22 cellular contexts compared by ENCODE assay signal in genomic region chr12:47400251-47400650, GRCh38.
DNase-seq lines count a peak whose midpoint lies in the region; ATAC-seq and TF ChIP-seq lines count a peak whose summit lies in the region.
"Had no signal": no experiment of that assay in that cellular context is flagged by ENCODE, and none has a peak within 500 bp of the region (broad histone marks: within the 10 kb centered on the region; RNA-seq: fewer than 3 reads in every experiment).

No MANE protein-coding gene starts in this region.

- no peak for TF ChIP-seq POLR2A in upper lobe of left lung (IDR thresholded peaks at IDR 0.05)

- CTCF ChIA-PET in activated CD4-positive, alpha-beta memory T cell treated with anti-CD3 and anti-CD28 coated beads for 36 hours (lab: Charles Lee) = interaction anchor here (0.7 to 1.8 kb wide), 3 partner anchors 44 to 368 kb away, joined by 4 to 5 read pairs (median 4); no protein-coding TSS in a partner anchor
- CTCF ChIA-PET in activated CD4-positive, alpha-beta memory T cell treated with anti-CD3 and anti-CD28 coated beads, Interleukin-2, amount 10 ng/mL, durations not matched to agents 7 days and 5 days (lab: Charles Lee) = interaction anchor here (1.2 kb wide), 1 partner anchor 368 kb away, joined by 4 read pairs; no protein-coding TSS in a partner anchor

- H3K36me3 ChIP-seq in upper lobe of left lung = no peaks in the 10 kb centered on the region
- H3K36me3 ChIP-seq: BE2C, heart right ventricle, Peyer's patch, SJSA1 had no signal

- H3K27ac Mint-ChIP-seq in activated CD4-positive, alpha-beta memory T cell treated with anti-CD3 and anti-CD28 coated beads for 36 hours = peak overlapping the region; percentile 100
- H3K27ac Mint-ChIP-seq in activated CD4-positive, alpha-beta memory T cell treated with anti-CD3 and anti-CD28 coated beads, Interleukin-2, amount 10 ng/mL, durations not matched to agents 7 days and 5 days = no peak overlapping the region

- H3K4me1 Mint-ChIP-seq in activated CD4-positive, alpha-beta memory T cell treated with anti-CD3 and anti-CD28 coated beads for 36 hours (ENCODE audit: low read depth) = peaks cover 69% of the 10 kb centered on the region
- peaks cover 44% of the 10 kb centered on the region for H3K4me1 Mint-ChIP-seq in activated CD4-positive, alpha-beta memory T cell treated with anti-CD3 and anti-CD28 coated beads, Interleukin-2, amount 10 ng/mL, durations not matched to agents 7 days and 5 days

- 81 to 87% methylated on average over 1 of the region's 1 CpG for WGBS in upper lobe of left lung, 2 donors

- POLR2A ChIA-PET in activated CD4-positive, alpha-beta memory T cell treated with anti-CD3 and anti-CD28 coated beads for 36 hours (lab: Charles Lee) = interaction anchor here (0.6 to 11.1 kb wide), 3 partner anchors 19 to 184 kb away, joined by 3 to 207 read pairs (median 4); no protein-coding TSS in a partner anchor
- POLR2A ChIA-PET in activated CD4-positive, alpha-beta memory T cell treated with anti-CD3 and anti-CD28 coated beads, Interleukin-2, amount 10 ng/mL, durations not matched to agents 7 days and 5 days (lab: Charles Lee) = interaction anchor here (0.7 kb wide), 1 partner anchor 12 kb away, joined by 3 read pairs; no protein-coding TSS in a partner anchor

- H3K9me3 Mint-ChIP-seq in activated CD4-positive, alpha-beta memory T cell treated with anti-CD3 and anti-CD28 coated beads for 36 hours = peaks cover 8% of the 10 kb centered on the region
- H3K9me3 Mint-ChIP-seq in activated CD4-positive, alpha-beta memory T cell treated with anti-CD3 and anti-CD28 coated beads, Interleukin-2, amount 10 ng/mL, durations not matched to agents 7 days and 5 days = peaks cover 11% of the 10 kb centered on the region

- TF ChIP-seq EP300 in upper lobe of left lung (IDR thresholded peaks at IDR 0.05) = no peak

- H3K4me3 ChIP-seq in fibroblast of villous mesenchyme (ENCODE audit: low read depth, low read length) (no peak overlapping the region), upper lobe of left lung (no peak overlapping the region)
- H3K4me3 ChIP-seq: heart right ventricle, Peyer's patch, SJSA1 had no signal

- H3K4me1 ChIP-seq in upper lobe of left lung = no peaks in the 10 kb centered on the region
- H3K4me1 ChIP-seq: BE2C, Peyer's patch, SJSA1 had no signal

- intact Hi-C loops in activated CD4-positive, alpha-beta memory T cell treated with anti-CD3 and anti-CD28 coated beads for 36 hours (cut with micrococcal nuclease) = no loop called here

- peaks cover 0 to 7% (median 5%) of the 10 kb centered on the region in 4 donors for H3K9me3 ChIP-seq in upper lobe of left lung
- H3K9me3 ChIP-seq: BE2C, SJSA1 had no signal

- DNase-seq in activated CD4-positive, alpha-beta memory T cell treated with anti-CD3 and anti-CD28 coated beads for 36 hours = no peak
- no peak for DNase-seq in activated CD4-positive, alpha-beta memory T cell treated with anti-CD3 and anti-CD28 coated beads, Interleukin-2, amount 10 ng/mL, durations not matched to agents 7 days and 5 days
- DNase-seq in ELR (ENCODE audit: low read depth) (peak; percentile 74), T1000 (lab: John Stamatoyannopoulos, UW) (peak; percentile 69), fibroblast of villous mesenchyme (ENCODE audit: low read depth) (peak; percentile 52), upper lobe of left lung (no peak), AG08396 (ENCODE audit: low spot score) (no peak)
- DNase-seq: activated CD4-positive, alpha-beta T cell treated with anti-CD3 and anti-CD28 coated beads for 1 hour; activated gamma-delta T cell; anterior cingulate cortex; BE2C; heart right ventricle; Karpas-422; left cardiac atrium; mesendoderm; NCI-H524 treated with DMSO at 0.1 percent for 48 hours; NK-92 treated with Interleukin-12 subunit alpha and Interleukin-12 subunit beta, amount 100 ng/mL, for 24 hours; Peyer's patch; substantia nigra; T-helper 1 cell had no signal

- no peaks in the 10 kb centered on the region for H3K27me3 ChIP-seq in upper lobe of left lung
- H3K27me3 ChIP-seq: BE2C, heart right ventricle, Peyer's patch, SJSA1 had no signal

- ATAC-seq in upper lobe of left lung (ENCODE audit: low FRiP score in 2 of 2) (no peak), HG03097 (IDR thresholded peaks at IDR 0.05; ENCODE audit: low FRiP score, unreplicated experiment) (no peak)
- ATAC-seq: heart right ventricle, left cardiac atrium had no signal

- TF ChIP-seq CTCF in fibroblast of villous mesenchyme (IDR thresholded peaks at IDR 0.05; ENCODE audit: insufficient read depth, low read depth, low read length) = no peak
- no peak for TF ChIP-seq CTCF in upper lobe of left lung (IDR thresholded peaks at IDR 0.05)

- H3K36me3 Mint-ChIP-seq in activated CD4-positive, alpha-beta memory T cell treated with anti-CD3 and anti-CD28 coated beads for 36 hours = peaks cover 9% of the 10 kb centered on the region
- peaks cover 22% of the 10 kb centered on the region for H3K36me3 Mint-ChIP-seq in activated CD4-positive, alpha-beta memory T cell treated with anti-CD3 and anti-CD28 coated beads, Interleukin-2, amount 10 ng/mL, durations not matched to agents 7 days and 5 days (ENCODE audit: low read depth)

- H3K27me3 Mint-ChIP-seq in activated CD4-positive, alpha-beta memory T cell treated with anti-CD3 and anti-CD28 coated beads for 36 hours = no peaks in the 10 kb centered on the region
- no peaks in the 10 kb centered on the region for H3K27me3 Mint-ChIP-seq in activated CD4-positive, alpha-beta memory T cell treated with anti-CD3 and anti-CD28 coated beads, Interleukin-2, amount 10 ng/mL, durations not matched to agents 7 days and 5 days

- H3K4me3 Mint-ChIP-seq in activated CD4-positive, alpha-beta memory T cell treated with anti-CD3 and anti-CD28 coated beads for 36 hours = no peak overlapping the region
- no peak overlapping the region for H3K4me3 Mint-ChIP-seq in activated CD4-positive, alpha-beta memory T cell treated with anti-CD3 and anti-CD28 coated beads, Interleukin-2, amount 10 ng/mL, durations not matched to agents 7 days and 5 days

- H3K27ac ChIP-seq in upper lobe of left lung = no peak overlapping the region
- H3K27ac ChIP-seq: heart right ventricle, Peyer's patch, SJSA1 had no signal

Comparison
In these comparisons a context has a peak if more than half of its experiments do, and no peak if none do; other contexts are left out.
1. DNase-seq: peak in ELR (single experiment), T1000 (single experiment) and fibroblast of villous mesenchyme (single experiment); none in activated CD4-positive, alpha-beta memory T cell treated with anti-CD3 and anti-CD28 coated beads for 36 hours (single experiment), activated CD4-positive, alpha-beta memory T cell treated with anti-CD3 and anti-CD28 coated beads, Interleukin-2, amount 10 ng/mL, durations not matched to agents 7 days and 5 days (single experiment), upper lobe of left lung (0 of 2) and AG08396 (single experiment).